ENCODE assay signal across 23 cellular contexts in the genomic region with DNA sequence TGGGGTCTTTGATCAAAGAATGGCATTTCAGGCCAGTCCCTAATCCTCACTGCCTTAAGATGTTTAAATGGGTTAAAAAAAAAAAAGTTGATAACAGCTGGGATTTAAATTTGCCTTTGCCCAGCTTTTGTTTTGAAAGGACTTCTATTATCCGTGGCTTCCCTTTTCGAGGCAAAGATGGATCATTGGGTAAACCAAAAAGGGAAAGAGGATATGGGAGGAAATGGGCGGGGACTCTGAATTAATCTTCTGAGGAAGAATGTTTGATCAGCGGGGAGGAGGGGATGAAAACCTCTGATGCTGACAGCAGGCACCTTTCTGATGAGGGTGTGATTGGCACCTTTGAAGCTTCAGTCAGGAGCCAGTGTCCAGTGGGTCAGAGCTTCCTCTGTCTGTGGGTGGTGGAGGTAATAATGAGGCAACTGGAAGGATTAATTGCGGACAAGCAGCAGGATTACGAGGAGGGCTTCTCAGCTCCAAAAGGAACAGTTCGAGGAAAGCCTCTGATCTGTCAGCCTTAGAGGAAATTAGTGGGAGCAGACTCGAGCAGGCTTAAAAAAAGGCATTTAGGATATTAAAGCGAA.
DNase-seq lines count a peak whose midpoint lies in the region; ATAC-seq and TF ChIP-seq lines count a peak whose summit lies in the region.
"Had no signal": no experiment of that assay in that cellular context is flagged by ENCODE, and none has a peak within 500 bp of the region (broad histone marks: within the 10 kb centered on the region; RNA-seq: fewer than 3 reads in every experiment).

No MANE protein-coding gene starts in this region.

- peak; percentile 59 for DNase-seq in NCI-H748 (lab: John Stamatoyannopoulos, UW; ENCODE audit: unreplicated experiment)
- DNase-seq in NCI-H748 treated with DMSO at 0.1 percent for 48 hours (lab: John Stamatoyannopoulos, UW): no peak
- DNase-seq in ascending aorta (ENCODE audit: low spot score in 2 of 2): no peak
- no peak for DNase-seq in nephron progenitor cell
- DNase-seq in aorta: no peak
- DNase-seq in naive thymus-derived CD8-positive, alpha-beta T cell: no peak
- DNase-seq: activated CD4-positive, CD25-positive, alpha-beta regulatory T cell treated with anti-CD3 and anti-CD28 coated beads, Interleukin-2, amount 50 U/mL, for 72 hours; activated naive CD8-positive, alpha-beta T cell treated with anti-CD3 and anti-CD28 coated beads, Interleukin-2, amount 10 ng/mL, durations not matched to agents 7 days and 5 days; DMS 273 treated with DMSO at 0.1 percent for 48 hours; effector CD8-positive, alpha-beta T cell; GDM1; naive B cell; NCI-H1930; NCI-H510A; psoas muscle; SHP77; T-helper 2 cell had no signal

- peaks cover 73% of the 10 kb centered on the region for H3K4me1 Mint-ChIP-seq in nephron progenitor cell
- no peaks in the 10 kb centered on the region for H3K4me1 Mint-ChIP-seq in naive thymus-derived CD8-positive, alpha-beta T cell
- H3K4me1 Mint-ChIP-seq: activated naive CD8-positive, alpha-beta T cell treated with anti-CD3 and anti-CD28 coated beads, Interleukin-2, amount 10 ng/mL, durations not matched to agents 7 days and 5 days; naive B cell had no signal

- H3K27ac Mint-ChIP-seq in nephron progenitor cell: peak overlapping the region; percentile 77
- no peak overlapping the region for H3K27ac Mint-ChIP-seq in naive thymus-derived CD8-positive, alpha-beta T cell
- H3K27ac Mint-ChIP-seq: activated naive CD8-positive, alpha-beta T cell treated with anti-CD3 and anti-CD28 coated beads, Interleukin-2, amount 10 ng/mL, durations not matched to agents 7 days and 5 days; activated T-helper 1 cell treated with anti-CD3 and anti-CD28 coated beads, Interleukin-12 subunit alpha, Interleukin-12 subunit beta, Interleukin-2, Interleukin-4 antibody, amounts not matched to agents 30 ng/mL and 10 ng/mL and 1 ng/mL, durations not matched to agents 14 hours and 24 hours and 36 hours; naive B cell had no signal

- H3K36me3 ChIP-seq in ascending aorta (no peaks in the 10 kb centered on the region), aorta (ENCODE audit: control insufficient read depth in 1 of 2, insufficient read depth in 2 of 2, low read length in 1 of 2) (no peaks in the 10 kb centered on the region)
- H3K36me3 ChIP-seq: BLaER1 had no signal

- peak overlapping the region; percentile 49 for H3K4me3 Mint-ChIP-seq in nephron progenitor cell
- no peak overlapping the region for H3K4me3 Mint-ChIP-seq in naive thymus-derived CD8-positive, alpha-beta T cell
- H3K4me3 Mint-ChIP-seq: activated naive CD8-positive, alpha-beta T cell treated with anti-CD3 and anti-CD28 coated beads, Interleukin-2, amount 10 ng/mL, durations not matched to agents 7 days and 5 days; activated T-helper 1 cell treated with anti-CD3 and anti-CD28 coated beads, Interleukin-12 subunit alpha, Interleukin-12 subunit beta, Interleukin-2, Interleukin-4 antibody, amounts not matched to agents 30 ng/mL and 10 ng/mL and 1 ng/mL, durations not matched to agents 14 hours and 24 hours and 36 hours; naive B cell had no signal

- H3K9me3 ChIP-seq in ascending aorta (no peaks in the 10 kb centered on the region), aorta (ENCODE audit: control insufficient read depth, low read length) (no peaks in the 10 kb centered on the region)
- H3K9me3 ChIP-seq: BLaER1, psoas muscle had no signal

- no peaks in the 10 kb centered on the region for H3K27me3 ChIP-seq in ascending aorta
- H3K27me3 ChIP-seq in aorta (ENCODE audit: control insufficient read depth in 1 of 2, insufficient read depth in 2 of 2, low read length in 1 of 2): no peaks in the 10 kb centered on the region
- H3K27me3 ChIP-seq: BLaER1 had no signal

- peaks cover 3% of the 10 kb centered on the region for H3K27me3 Mint-ChIP-seq in nephron progenitor cell (ENCODE audit: low read depth, poor library complexity)
- H3K27me3 Mint-ChIP-seq in naive thymus-derived CD8-positive, alpha-beta T cell: peaks cover 0 to 20% (median 5%) of the 10 kb centered on the region in 5 donors
- H3K27me3 Mint-ChIP-seq: activated naive CD8-positive, alpha-beta T cell treated with anti-CD3 and anti-CD28 coated beads, Interleukin-2, amount 10 ng/mL, durations not matched to agents 7 days and 5 days had no signal

- H3K36me3 Mint-ChIP-seq in nephron progenitor cell (ENCODE audit: low read depth): no peaks in the 10 kb centered on the region
- H3K36me3 Mint-ChIP-seq in naive thymus-derived CD8-positive, alpha-beta T cell: no peaks in the 10 kb centered on the region
- H3K36me3 Mint-ChIP-seq: activated naive CD8-positive, alpha-beta T cell treated with anti-CD3 and anti-CD28 coated beads, Interleukin-2, amount 10 ng/mL, durations not matched to agents 7 days and 5 days; naive B cell had no signal

- no peaks in the 10 kb centered on the region for H3K9me3 Mint-ChIP-seq in nephron progenitor cell
- peaks cover 0 to 3% (median 0%) of the 10 kb centered on the region in 9 donors for H3K9me3 Mint-ChIP-seq in naive thymus-derived CD8-positive, alpha-beta T cell
- H3K9me3 Mint-ChIP-seq: activated naive CD8-positive, alpha-beta T cell treated with anti-CD3 and anti-CD28 coated beads, Interleukin-2, amount 10 ng/mL, durations not matched to agents 7 days and 5 days; activated T-helper 1 cell treated with anti-CD3 and anti-CD28 coated beads, Interleukin-12 subunit alpha, Interleukin-12 subunit beta, Interleukin-2, Interleukin-4 antibody, amounts not matched to agents 30 ng/mL and 10 ng/mL and 1 ng/mL, durations not matched to agents 14 hours and 24 hours and 36 hours; naive B cell had no signal

- intact Hi-C loops in ascending aorta (cut with DNase I): loop anchor here (10.0 kb wide), 1 partner anchor 204 kb away; no protein-coding TSS in a partner anchor
- intact Hi-C loops in aorta (cut with DNase I): loop anchor here (10.0 kb wide), 3 partner anchors 204 to 904 kb away; a partner anchor contains a TSS

- H3K4me1 ChIP-seq in ascending aorta (peaks cover 5 to 30% of the 10 kb centered on the region in 2 donors), aorta (ENCODE audit: control insufficient read depth in 1 of 2, insufficient read depth in 2 of 2, low read length in 2 of 2) (peaks cover 6 to 11% of the 10 kb centered on the region in 2 donors)
- H3K4me1 ChIP-seq: psoas muscle had no signal

- ATAC-seq in aorta (ENCODE audit: low FRiP score): no peak
- no peak for ATAC-seq in naive thymus-derived CD8-positive, alpha-beta T cell
- ATAC-seq in HG03342 (IDR thresholded peaks at IDR 0.05; ENCODE audit: unreplicated experiment): no peak
- no peak for ATAC-seq in HG02610 (IDR thresholded peaks at IDR 0.05; ENCODE audit: unreplicated experiment)
- ATAC-seq: GM12878, psoas muscle had no signal

- no peak overlapping the region for H3K4me3 ChIP-seq in ascending aorta
- no peak overlapping the region for H3K4me3 ChIP-seq in aorta (ENCODE audit: low read length in 2 of 2)
- H3K4me3 ChIP-seq: BLaER1, GM12878, lung, psoas muscle had no signal

- WGBS in aorta, 2 donors: 58 to 68% methylated on average over 9 of the region's 9 CpGs

- TF ChIP-seq CTCF in ascending aorta (IDR thresholded peaks at IDR 0.05) (no peak), nephron progenitor cell (IDR thresholded peaks at IDR 0.05) (no peak)

- H3K27ac ChIP-seq in ascending aorta (peak overlapping the region; percentile 72), aorta (ENCODE audit: low read depth in 1 of 2, low read length in 2 of 2) (peak overlapping the region; percentile 84 to 85)
- H3K27ac ChIP-seq: BLaER1, psoas muscle had no signal

- POLR2A ChIA-PET in naive thymus-derived CD8-positive, alpha-beta T cell (lab: Charles Lee): no interaction called here
